In the genomic region with DNA sequence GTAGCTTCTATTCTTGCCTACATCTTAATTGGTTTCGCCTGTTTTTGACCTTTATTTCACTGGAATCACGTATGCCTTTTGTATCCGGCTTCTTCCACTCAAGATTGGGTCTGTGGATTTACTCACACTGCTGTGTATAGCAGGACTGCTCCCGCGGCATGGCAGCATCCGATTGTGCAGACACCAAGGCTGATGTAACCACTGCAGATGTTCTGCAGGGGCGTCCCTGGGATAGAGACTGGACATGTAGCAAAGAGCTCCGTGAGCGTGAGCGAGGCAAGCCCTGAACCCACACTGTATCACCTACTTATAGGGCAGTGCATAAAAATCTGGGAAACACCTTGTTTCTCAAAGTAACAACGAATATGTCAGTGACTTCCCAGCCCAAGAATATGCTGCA, we compare ENCODE assay signal across 22 cellular contexts. TPM values are rescaled to one million over a fixed set of nuclear protein-coding genes. Genes with fewer than 3 reads are reported as not detected.
DNase-seq lines count a peak whose midpoint lies in the region; ATAC-seq, FAIRE-seq and TF ChIP-seq lines count a peak whose summit lies in the region.
"Had no signal": no experiment of that assay in that cellular context is flagged by ENCODE, and none has a peak within 500 bp of the region (broad histone marks: within the 10 kb centered on the region; RNA-seq: fewer than 3 reads in every experiment).

No MANE protein-coding gene starts in this region.

- TF ChIP-seq EP300 in H1 (IDR thresholded peaks at IDR 0.05; ENCODE audit: borderline replicate concordance in 1 of 2, low read depth in 2 of 2, low read length in 2 of 2): no peak

- H3K27ac ChIP-seq in CD8-positive, alpha-beta T cell (ENCODE audit: low read depth, low read length): no peak overlapping the region
- H3K27ac ChIP-seq in PC-3 (ENCODE audit: low read length) (peak overlapping the region; percentile 67), H1 (ENCODE audit: low read depth, low read length) (no peak overlapping the region), neuronal stem cell (replicated peaks; ENCODE audit: low read length) (peak overlapping the region; percentile 55)
- H3K27ac ChIP-seq: body of pancreas, hepatocyte, ovary, tibial nerve had no signal

- H2BK5ac ChIP-seq in H1 (ENCODE audit: low read depth, low read length) (no peak overlapping the region), neuronal stem cell (ENCODE audit: low read length) (no peak overlapping the region)

- TF ChIP-seq RAD21 in H1 (IDR thresholded peaks at IDR 0.05 in 1 of 2, conservative IDR thresholded peaks at IDR 0.05 in 1 of 2; ENCODE audit: low read depth in 2 of 2, low read length in 2 of 2): no peak

- H3K18ac ChIP-seq in H1 (ENCODE audit: extremely low read depth, low read length): no peak overlapping the region
- H3K18ac ChIP-seq in neuronal stem cell (ENCODE audit: low read length): no peak overlapping the region

- H2BK20ac ChIP-seq in H1 (ENCODE audit: low read length): no peak overlapping the region

- no peaks in the 10 kb centered on the region for H3K4me1 ChIP-seq in CD8-positive, alpha-beta T cell (ENCODE audit: insufficient read depth, low read length)
- H3K4me1 ChIP-seq in PC-3 (ENCODE audit: insufficient read depth, low read length) (peaks cover 11% of the 10 kb centered on the region; the same call in 1 of the 2 replicates), H1 (replicated peaks in 1 of 4; ENCODE audit: control insufficient read depth in 3 of 4, insufficient read depth in 4 of 4, low read length in 3 of 4) (no peaks in the 10 kb centered on the region; a peak in 1 of 7 replicates), neuronal stem cell (ENCODE audit: control insufficient read depth in 2 of 2, insufficient read depth in 1 of 2, low read depth in 1 of 2, low read length in 2 of 2) (peaks cover 0 to 3% of the 10 kb centered on the region in 2 donors)
- H3K4me1 ChIP-seq: body of pancreas had no signal

- H4K8ac ChIP-seq in H1 (ENCODE audit: extremely low read depth, insufficient read depth, low read length): no peak overlapping the region
- H4K8ac ChIP-seq in neuronal stem cell (ENCODE audit: low read depth, low read length): no peak overlapping the region

- H3K23ac ChIP-seq in H1 (ENCODE audit: insufficient read length) (no peak overlapping the region), neuronal stem cell (ENCODE audit: low read depth, low read length, poor library complexity) (no peak overlapping the region)

- 94% methylated on average over 11 of the region's 11 CpGs; no CpG with 5 or more reads in 1 of the 2 experiments for WGBS in H1 (ENCODE audit: extremely low coverage in 1 of 2, insufficient coverage in 1 of 2, insufficient read length in 1 of 2, insufficient replicate concordance in 2 of 2, low coverage in 1 of 2, low lambda C conversion rate in 2 of 2, missing lambda C conversion rate in 1 of 2), 2 experiments
- WGBS in neuronal stem cell (ENCODE audit: extremely low coverage in 2 of 2, insufficient read length in 2 of 2, insufficient replicate concordance in 1 of 2), 2 donors: no CpG with 5 or more reads among the region's 11 CpGs

- TF ChIP-seq POLR2A in H1 (IDR thresholded peaks at IDR 0.05; ENCODE audit: control extremely low read depth in 1 of 2, low read depth in 2 of 2, low read length in 2 of 2): no peak

- H3K79me2 ChIP-seq in PC-3 (ENCODE audit: low read length) (no peaks in the 10 kb centered on the region), H1 (ENCODE audit: control insufficient read depth in 1 of 2, insufficient read depth in 2 of 2, low read length in 2 of 2) (no peaks in the 10 kb centered on the region)

- H3K4ac ChIP-seq in H1 (replicated peaks; ENCODE audit: insufficient read length, low read depth, low read length) (peak overlapping the region; percentile 11), neuronal stem cell (ENCODE audit: low read length) (no peak overlapping the region)

- no peak overlapping the region for H2BK12ac ChIP-seq in H1 (ENCODE audit: low read depth, low read length)
- H2BK12ac ChIP-seq in neuronal stem cell (ENCODE audit: low read length): no peak overlapping the region

- H2BK120ac ChIP-seq in H1 (replicated peaks; ENCODE audit: low read depth, low read length) (no peak overlapping the region), neuronal stem cell (ENCODE audit: low read depth, low read length) (no peak overlapping the region)

- no peak overlapping the region for H3K4me2 ChIP-seq in PC-3 (ENCODE audit: low read length)
- no peak overlapping the region for H3K4me2 ChIP-seq in H1 (ENCODE audit: insufficient read depth in 1 of 2, low read depth in 2 of 2, low read length in 2 of 2)
- H3K4me2 ChIP-seq in neuronal stem cell (ENCODE audit: insufficient read depth, low read length, poor library complexity, severe bottlenecking): no peak overlapping the region
- H3K4me2 ChIP-seq: hepatocyte had no signal

- H3K79me1 ChIP-seq in H1 (ENCODE audit: low read depth, low read length): no peaks in the 10 kb centered on the region; the same call in 1 of the 2 replicates
- no peaks in the 10 kb centered on the region for H3K79me1 ChIP-seq in neuronal stem cell (ENCODE audit: low read depth, low read length)

- no peak overlapping the region for H2BK15ac ChIP-seq in H1 (ENCODE audit: low read length)
- no peak overlapping the region for H2BK15ac ChIP-seq in neuronal stem cell (ENCODE audit: low read length)

- peak overlapping the region; percentile 22 for H3K27ac Mint-ChIP-seq in CD8-positive, alpha-beta T cell

- H3K9me3 Mint-ChIP-seq in CD8-positive, alpha-beta T cell: no peaks in the 10 kb centered on the region

- BruUV-seq in PC-3 (replicated peaks; lab: Mats Ljungman, UMichigan): no TSS peak

- FAIRE-seq in H1 (lab: Jason Lieb, UNC): no peak

- H2AFZ ChIP-seq in PC-3 (ENCODE audit: low read length) (no peak overlapping the region), H1 (ENCODE audit: low read length) (no peak overlapping the region), neuronal stem cell (ENCODE audit: low read length) (no peak overlapping the region)
- H2AFZ ChIP-seq: hepatocyte had no signal

- H3K9ac ChIP-seq in PC-3 (ENCODE audit: low read length) (no peak overlapping the region), H1 (replicated peaks in 1 of 4; ENCODE audit: extremely low read depth in 1 of 4, low read depth in 3 of 4, low read length in 3 of 4) (no peak overlapping the region), neuronal stem cell (ENCODE audit: low read depth, low read length, poor library complexity) (no peak overlapping the region)

- no peaks in the 10 kb centered on the region for H3K4me1 Mint-ChIP-seq in CD8-positive, alpha-beta T cell (ENCODE audit: low read depth)

- TF ChIP-seq CTCF in CD8-positive, alpha-beta T cell (IDR thresholded peaks at IDR 0.05): no peak
- TF ChIP-seq CTCF in PC-3 (conservative IDR thresholded peaks at IDR 0.05; ENCODE audit: low read depth, low read length): no peak
- TF ChIP-seq CTCF in H1 (IDR thresholded peaks at IDR 0.05; ENCODE audit: control extremely low read depth in 1 of 3, insufficient read depth in 1 of 3, low read depth in 1 of 3, low read length in 3 of 3): no peak

- no peak overlapping the region for H4K91ac ChIP-seq in H1 (replicated peaks; ENCODE audit: insufficient read length, low read length)
- no peak overlapping the region for H4K91ac ChIP-seq in neuronal stem cell (ENCODE audit: low read depth, low read length, poor library complexity)

- H3K36me3 ChIP-seq in CD8-positive, alpha-beta T cell (ENCODE audit: insufficient read depth, low read length): peaks cover 13% of the 10 kb centered on the region
- no peaks in the 10 kb centered on the region; the same call in 1 of the 2 replicates for H3K36me3 ChIP-seq in PC-3 (ENCODE audit: low read depth, low read length)
- H3K36me3 ChIP-seq in H1 (ENCODE audit: control insufficient read depth in 2 of 4, insufficient read depth in 4 of 4, low read length in 3 of 4): peaks cover 0 to 28% (median 14%) of the 10 kb centered on the region in 4 experiments; a peak in 6 of 8 replicates
- H3K36me3 ChIP-seq in neuronal stem cell (replicated peaks in 1 of 2; ENCODE audit: control insufficient read depth in 2 of 2, insufficient read depth in 2 of 2, low read length in 2 of 2): peaks cover 12 to 52% of the 10 kb centered on the region in 2 donors
- H3K36me3 ChIP-seq: ovary had no signal

- no peaks in the 10 kb centered on the region for H3K23me2 ChIP-seq in H1 (ENCODE audit: low read depth, low read length)

- no peaks in the 10 kb centered on the region for H3K27me3 Mint-ChIP-seq in CD8-positive, alpha-beta T cell (ENCODE audit: low read depth)

- no peak overlapping the region for H3K56ac ChIP-seq in H1 (replicated peaks; ENCODE audit: insufficient read length, low read depth, low read length)

- no peak overlapping the region for H4K5ac ChIP-seq in H1 (ENCODE audit: insufficient read length, low read depth, low read length)

- no peaks in the 10 kb centered on the region for H3K9me2 ChIP-seq in PC-3 (replicated peaks; ENCODE audit: low read length)

- no peaks in the 10 kb centered on the region for H3F3A ChIP-seq in PC-3 (ENCODE audit: low read length, unreplicated experiment)

- no peak overlapping the region for H3K14ac ChIP-seq in H1 (ENCODE audit: insufficient read length)
- H3K14ac ChIP-seq in neuronal stem cell (ENCODE audit: low read length): no peak overlapping the region

- no peak overlapping the region for H3K4me3 ChIP-seq in CD8-positive, alpha-beta T cell (ENCODE audit: low read depth, low read length)
- H3K4me3 ChIP-seq in PC-3 (ENCODE audit: low read length): no peak overlapping the region
- H3K4me3 ChIP-seq in H1 (ENCODE audit: extremely low read depth in 1 of 4, insufficient read depth in 2 of 4, low read depth in 3 of 4, low read length in 4 of 4): no peak overlapping the region
- H3K4me3 ChIP-seq in neuronal stem cell (ENCODE audit: low read length in 2 of 2): no peak overlapping the region
- H3K4me3 ChIP-seq: body of pancreas, hepatocyte, ovary, tibial nerve had no signal

- no peak for ATAC-seq in CD8-positive, alpha-beta T cell
- no peak for ATAC-seq in PC-3
- ATAC-seq: body of pancreas had no signal

- no peaks in the 10 kb centered on the region for H3K9me3 ChIP-seq in CD8-positive, alpha-beta T cell (ENCODE audit: low read length)
- H3K9me3 ChIP-seq in PC-3 (ENCODE audit: low read length): no peaks in the 10 kb centered on the region
- H3K9me3 ChIP-seq in H1 (ENCODE audit: insufficient read depth in 2 of 2, low read depth in 1 of 2, low read length in 1 of 2): no peaks in the 10 kb centered on the region
- no peaks in the 10 kb centered on the region for H3K9me3 ChIP-seq in neuronal stem cell (replicated peaks in 1 of 2; ENCODE audit: control insufficient read depth in 2 of 2, insufficient read depth in 1 of 2, low read depth in 1 of 2, low read length in 2 of 2)
- H3K9me3 ChIP-seq: body of pancreas, ovary, tibial nerve had no signal

- CTCF ChIA-PET in CD8-positive, alpha-beta T cell (lab: Charles Lee): no interaction called here
- CTCF ChIA-PET in PC-3 (lab: Charles Lee) (no interaction called here), H1 (lab: Charles Lee; ENCODE audit: partially characterized antibody) (no interaction called here)

- H4K20me1 ChIP-seq in PC-3 (ENCODE audit: low read length) (no peaks in the 10 kb centered on the region), H1 (replicated peaks in 1 of 2; ENCODE audit: control insufficient read depth in 1 of 2, insufficient read depth in 2 of 2, low read length in 2 of 2) (peaks cover 4 to 7% of the 10 kb centered on the region in 2 experiments)

- intact Hi-C loops in CD8-positive, alpha-beta T cell (cut with DNase I, micrococcal nuclease): no loop called here
- intact Hi-C loops in PC-3 (cut with micrococcal nuclease): no loop called here

- peaks cover 35% of the 10 kb centered on the region for H3K36me3 Mint-ChIP-seq in CD8-positive, alpha-beta T cell

- no peak for DNase-seq in CD8-positive, alpha-beta T cell
- DNase-seq in PC-3 (no peak), H1 (ENCODE audit: low read depth in 1 of 2, low spot score in 2 of 2) (no peak), neuronal stem cell (ENCODE audit: low spot score) (no peak), UCSD-AML1 (lab: John Stamatoyannopoulos, UW; ENCODE audit: unreplicated experiment) (no peak), NCI-H128 (lab: John Stamatoyannopoulos, UW; ENCODE audit: unreplicated experiment) (no peak), NCI-H1436 (lab: John Stamatoyannopoulos, UW) (no peak)
- DNase-seq: body of pancreas; IMR-90; NCI-H2081; NCI-H526; OCI-M1; ovary; stimulated activated CD4-positive, alpha-beta T cell treated with anti-CD3 and anti-CD28 coated beads, Interleukin-4, amount 100 ng/mL, for 24 hours; stimulated activated CD8-positive, alpha-beta memory T cell treated with anti-CD3 and anti-CD28 coated beads, Interleukin-4, amount 100 ng/mL, for 48 hours had no signal

- no peaks in the 10 kb centered on the region for H3K27me3 ChIP-seq in CD8-positive, alpha-beta T cell (ENCODE audit: insufficient read depth, low read length)
- H3K27me3 ChIP-seq in PC-3 (ENCODE audit: low read length) (no peaks in the 10 kb centered on the region), H1 (replicated peaks in 1 of 4; ENCODE audit: control insufficient read depth in 3 of 4, extremely low read depth in 1 of 4, insufficient read depth in 3 of 4, low read length in 3 of 4) (no peaks in the 10 kb centered on the region), neuronal stem cell (ENCODE audit: control insufficient read depth in 3 of 3, insufficient read depth in 3 of 3, low read depth in 1 of 3, low read length in 3 of 3) (no peaks in the 10 kb centered on the region)
- H3K27me3 ChIP-seq: body of pancreas, hepatocyte, ovary, tibial nerve had no signal

- POLR2A ChIA-PET in CD8-positive, alpha-beta T cell (lab: Charles Lee): no interaction called here
- POLR2A ChIA-PET in PC-3 (lab: Charles Lee; ENCODE audit: unreplicated experiment): no interaction called here
- POLR2A ChIA-PET in H1 (lab: Charles Lee; ENCODE audit: partially characterized antibody): interaction anchor here (1.0 to 2.0 kb wide), 9 partner anchors 9 to 31 kb away, joined by 3 to 7 read pairs (median 4); partner anchors contain the start of genes IDI1 and WDR37

- H3K4me3 Mint-ChIP-seq in CD8-positive, alpha-beta T cell: no peak overlapping the region

- H2AK5ac ChIP-seq in H1 (ENCODE audit: low read depth, low read length) (no peak overlapping the region), neuronal stem cell (ENCODE audit: low read depth, low read length) (no peak overlapping the region)

RNA-seq across cellular contexts. Expression of gene IDI2, which starts 11.4 kb away (rescaled TPM):
- total RNA-seq in CD8-positive, alpha-beta T cell: not detected
- total RNA-seq in PC-3 (2014; rRNA removed): not detected in 2 replicates
- total RNA-seq in H1 (2021; fragmentation: NEBNext Ultra II Directional; extraction: Animal tissue kit (Norgen Biotek cat#: 25700)): not detected in 2 replicates
- polyA plus RNA-seq in H1 (2011; rRNA removed): not detected in 2 replicates
- not detected for polyA plus RNA-seq in H1 (2011; cell fraction: cytosol; rRNA removed)
- not detected for polyA plus RNA-seq in H1 (2011; cell fraction: nucleus; rRNA removed)
- polyA plus RNA-seq in H1 (2012, experiment 1 of 2): not detected in 4 replicates
- not detected for polyA plus RNA-seq in H1 (2012, experiment 2 of 2)
- polyA plus RNA-seq in H1 (2013, experiment 1 of 2): not detected
- not detected for polyA plus RNA-seq in H1 (2013, experiment 2 of 2)
- polyA minus RNA-seq in H1 (2011; rRNA and poly(A)+ RNA removed): not detected in 2 replicates
- not detected for polyA minus RNA-seq in H1 (2011; cell fraction: cytosol; rRNA and poly(A)+ RNA removed)
- polyA minus RNA-seq in H1 (2011; cell fraction: nucleus; rRNA and poly(A)+ RNA removed): not detected
- 0.03 TPM for polyA plus RNA-seq in neuronal stem cell (2013, experiment 1 of 2)
- polyA plus RNA-seq in neuronal stem cell (2013, experiment 2 of 2): not detected
- total RNA-seq: activated CD8-positive, alpha-beta memory T cell treated with anti-CD3 and anti-CD28 coated beads for 36 hours; body of pancreas; dermis microvascular lymphatic vessel endothelial cell; fibroblast of lung; IMR-90; mucosa of gallbladder; ovary; skeletal muscle tissue had no signal
- polyA plus RNA-seq: fibroblast of lung, IMR-90, ovary had no signal

RNA-seq across cellular contexts. Expression of gene IDI1, which starts 11.8 kb away (rescaled TPM):
- 100 to 1,000 TPM; 307 to 317 TPM for total RNA-seq in CD8-positive, alpha-beta T cell
- 21.9 and 30.2 TPM in 2 replicates for total RNA-seq in PC-3 (2014; rRNA removed)
- total RNA-seq in H1 (2021; fragmentation: NEBNext Ultra II Directional; extraction: Animal tissue kit (Norgen Biotek cat#: 25700)): 56.6 and 60.5 TPM in 2 replicates
- 20.4 and 35.3 TPM in 2 replicates for polyA plus RNA-seq in H1 (2011; rRNA removed)
- polyA plus RNA-seq in H1 (2011; cell fraction: cytosol; rRNA removed): 47.1 TPM
- 19.8 TPM for polyA plus RNA-seq in H1 (2011; cell fraction: nucleus; rRNA removed)
- polyA plus RNA-seq in H1 (2012, experiment 1 of 2): 37.1 to 68.8 TPM (median 43.5 TPM) in 4 replicates
- polyA plus RNA-seq in H1 (2012, experiment 2 of 2): 9.1 TPM
- polyA plus RNA-seq in H1 (2013, experiment 1 of 2): 80.6 TPM
- 85.9 TPM for polyA plus RNA-seq in H1 (2013, experiment 2 of 2)
- polyA minus RNA-seq in H1 (2011; rRNA and poly(A)+ RNA removed): 23.5 and 30.0 TPM in 2 replicates
- polyA minus RNA-seq in H1 (2011; cell fraction: cytosol; rRNA and poly(A)+ RNA removed): 14.5 TPM
- 33.2 TPM for polyA minus RNA-seq in H1 (2011; cell fraction: nucleus; rRNA and poly(A)+ RNA removed)
- polyA plus RNA-seq in neuronal stem cell (2013, experiment 1 of 2): 161 TPM
- polyA plus RNA-seq in neuronal stem cell (2013, experiment 2 of 2): 163 TPM

RNA-seq across cellular contexts. Expression of gene WDR37, which starts 19.1 kb away (rescaled TPM):
- 10 to 100 TPM; 22.6 to 23.7 TPM for total RNA-seq in CD8-positive, alpha-beta T cell
- total RNA-seq in PC-3 (2014; rRNA removed): 4.5 and 7.1 TPM in 2 replicates
- total RNA-seq in H1 (2021; fragmentation: NEBNext Ultra II Directional; extraction: Animal tissue kit (Norgen Biotek cat#: 25700)): 10.5 and 12.0 TPM in 2 replicates
- polyA plus RNA-seq in H1 (2011; rRNA removed): 9.6 and 10.1 TPM in 2 replicates
- polyA plus RNA-seq in H1 (2011; cell fraction: cytosol; rRNA removed): 9.6 TPM
- 11.9 TPM for polyA plus RNA-seq in H1 (2011; cell fraction: nucleus; rRNA removed)
- polyA plus RNA-seq in H1 (2012, experiment 1 of 2): 7.4 to 8.7 TPM (median 8.0 TPM) in 4 replicates
- polyA plus RNA-seq in H1 (2012, experiment 2 of 2): 1.5 TPM
- polyA plus RNA-seq in H1 (2013, experiment 1 of 2): 4.4 TPM
- 4.6 TPM for polyA plus RNA-seq in H1 (2013, experiment 2 of 2)
- 30.8 and 33.1 TPM in 2 replicates for polyA minus RNA-seq in H1 (2011; rRNA and poly(A)+ RNA removed)
- polyA minus RNA-seq in H1 (2011; cell fraction: cytosol; rRNA and poly(A)+ RNA removed): 7.4 TPM
- 14.6 TPM for polyA minus RNA-seq in H1 (2011; cell fraction: nucleus; rRNA and poly(A)+ RNA removed)
- 7.2 TPM for polyA plus RNA-seq in neuronal stem cell (2013, experiment 1 of 2)
- polyA plus RNA-seq in neuronal stem cell (2013, experiment 2 of 2): 7.3 TPM

RNA-seq across cellular contexts. Expression of gene GTPBP4, which starts 48.9 kb away (rescaled TPM):
- 10 to 100 TPM; 78.2 to 84.2 TPM for total RNA-seq in CD8-positive, alpha-beta T cell
- total RNA-seq in PC-3 (2014; rRNA removed): 44.6 and 62.0 TPM in 2 replicates
- 89.2 and 98.1 TPM in 2 replicates for total RNA-seq in H1 (2021; fragmentation: NEBNext Ultra II Directional; extraction: Animal tissue kit (Norgen Biotek cat#: 25700))
- 15.5 and 16.9 TPM in 2 replicates for polyA plus RNA-seq in H1 (2011; rRNA removed)
- 39.6 TPM for polyA plus RNA-seq in H1 (2011; cell fraction: cytosol; rRNA removed)
- polyA plus RNA-seq in H1 (2011; cell fraction: nucleus; rRNA removed): 31.4 TPM
- 62.2 to 74.1 TPM (median 65.8 TPM) in 4 replicates for polyA plus RNA-seq in H1 (2012, experiment 1 of 2)
- 2.7 TPM for polyA plus RNA-seq in H1 (2012, experiment 2 of 2)
- 43.9 TPM for polyA plus RNA-seq in H1 (2013, experiment 1 of 2)
- 43.8 TPM for polyA plus RNA-seq in H1 (2013, experiment 2 of 2)
- polyA minus RNA-seq in H1 (2011; rRNA and poly(A)+ RNA removed): 46.1 and 49.7 TPM in 2 replicates
- polyA minus RNA-seq in H1 (2011; cell fraction: cytosol; rRNA and poly(A)+ RNA removed): 27.1 TPM
- 63.6 TPM for polyA minus RNA-seq in H1 (2011; cell fraction: nucleus; rRNA and poly(A)+ RNA removed)
- polyA plus RNA-seq in neuronal stem cell (2013, experiment 1 of 2): 29.3 TPM
- polyA plus RNA-seq in neuronal stem cell (2013, experiment 2 of 2): 27.7 TPM

Comparison
In these comparisons a context has a peak if more than half of its experiments do, and no peak if none do; other contexts are left out.
1. H3K27ac ChIP-seq: peak in PC-3 (single experiment) and neuronal stem cell (single experiment); none in CD8-positive, alpha-beta T cell (single experiment) and H1 (single experiment).